Comparison of ENCODE assay signal across 10 cellular contexts in the genomic region with DNA sequence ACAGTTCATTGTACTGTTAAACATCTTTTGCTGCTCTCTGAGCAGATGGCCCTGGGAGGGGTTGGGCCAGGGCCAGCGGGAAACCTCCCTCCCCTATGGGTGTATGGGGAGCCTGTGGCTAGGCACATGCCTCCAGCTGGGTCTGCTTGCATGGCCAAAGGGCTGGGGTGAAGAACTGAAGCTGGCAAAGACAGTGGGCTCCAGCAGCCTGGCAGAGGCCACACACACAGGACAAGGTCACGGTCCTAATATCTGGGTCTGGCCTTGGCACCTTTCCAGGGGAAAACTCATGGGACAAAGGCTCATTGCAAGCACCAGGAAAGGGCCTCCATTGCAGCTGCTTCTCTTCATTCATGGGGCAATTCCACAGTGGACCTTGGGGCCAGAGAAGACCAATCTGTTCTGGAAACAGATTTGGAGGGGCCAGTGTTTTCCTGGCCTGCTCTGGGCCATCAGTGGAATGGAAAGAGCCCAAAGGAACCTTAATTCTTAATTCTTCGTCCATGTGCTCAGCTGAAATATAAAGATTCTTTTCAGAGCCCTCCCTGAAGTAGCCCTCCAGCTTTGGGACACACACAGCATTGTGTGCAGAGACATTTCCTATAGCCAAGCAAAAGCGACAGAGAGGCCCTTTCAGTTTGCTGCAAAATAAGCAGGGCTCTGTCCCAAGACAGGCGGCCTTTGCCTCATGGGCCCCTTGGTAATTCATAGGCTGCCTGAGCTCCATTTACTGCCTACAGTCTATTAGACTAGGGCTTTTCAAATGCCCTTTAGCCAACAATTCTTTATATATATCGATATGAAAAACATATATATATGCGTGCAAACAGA. TPM values are rescaled to one million over a fixed set of nuclear protein-coding genes. Genes with fewer than 3 reads are reported as not detected.
A peak's percentile ranks its signal among the peaks of the same experiment; 100 is the strongest.
DNase-seq lines count a peak whose midpoint lies in the region; ATAC-seq and TF ChIP-seq lines count a peak whose summit lies in the region.
"Had no signal": no experiment of that assay in that cellular context is flagged by ENCODE, and none has a peak within 500 bp of the region (broad histone marks: within the 10 kb centered on the region; RNA-seq: fewer than 3 reads in every experiment).

No MANE protein-coding gene starts in this region.

- peaks cover 12% of the 10 kb centered on the region for H3F3A ChIP-seq in SK-N-SH (replicated peaks; ENCODE audit: insufficient read depth)

- H3K27ac ChIP-seq in BLaER1 (no peak overlapping the region), SK-N-SH (ENCODE audit: low read depth in 2 of 2, low read length in 1 of 2) (peak overlapping the region in 1 of 2 experiments; percentile 30; a peak in 1 of 4 replicates)
- H3K27ac ChIP-seq: parathyroid adenoma, SK-N-MC had no signal

- no peak for TF ChIP-seq RAD21 in SK-N-SH (IDR thresholded peaks at IDR 0.05; ENCODE audit: low read length)

- H3K27me3 ChIP-seq in BLaER1 (no peaks in the 10 kb centered on the region), SK-N-SH (ENCODE audit: insufficient read depth) (no peaks in the 10 kb centered on the region)

- H3K36me3 ChIP-seq in BLaER1 (no peaks in the 10 kb centered on the region), SK-N-SH (replicated peaks in 1 of 2; ENCODE audit: control insufficient read depth in 1 of 2, insufficient read depth in 2 of 2, low read length in 1 of 2) (no peaks in the 10 kb centered on the region)

- no peaks in the 10 kb centered on the region for H3K79me2 ChIP-seq in SK-N-SH (ENCODE audit: insufficient read depth)
- H3K79me2 ChIP-seq: parathyroid adenoma had no signal

- ATAC-seq in HG02870 (IDR thresholded peaks at IDR 0.05; ENCODE audit: unreplicated experiment) = no peak

- DNase-seq in SK-N-SH (peak; percentile 73), head of caudate nucleus (peak; percentile 57 to 95 (median 86)), nucleus accumbens (lab: John Stamatoyannopoulos, UW) (peak in 54 of 56 donors; percentile 42 to 94 (median 86)), EL (no peak), GM10266 (ENCODE audit: extremely low spot score) (no peak), UCSD-AML1 (lab: John Stamatoyannopoulos, UW; ENCODE audit: unreplicated experiment) (no peak)

- POLR2A ChIA-PET in SK-N-SH (lab: Yijun Ruan, JAX) = no interaction called here

- H3K9me2 ChIP-seq in SK-N-SH = no peaks in the 10 kb centered on the region

- H3K9me3 ChIP-seq in BLaER1 (0 out of 2 replicates have a peak, but pooled peaks cover 4% of the 10 kb centered on the region), SK-N-SH (no peaks in the 10 kb centered on the region)

- H3K4me3 ChIP-seq in BLaER1 = no peak overlapping the region
- H3K4me3 ChIP-seq in SK-N-SH (ENCODE audit: low read depth in 2 of 2, low read length in 1 of 2) = no peak overlapping the region
- H3K4me3 ChIP-seq: SK-N-MC had no signal

- H3K4me1 ChIP-seq in BLaER1 (peaks cover 11% of the 10 kb centered on the region; the same call in 1 of the 2 replicates), SK-N-SH (ENCODE audit: control insufficient read depth in 1 of 2, insufficient read depth in 2 of 2, low read depth in 1 of 2, low read length in 1 of 2) (peaks cover 0 to 13% of the 10 kb centered on the region in 2 experiments; a peak in 2 of 4 replicates)
- H3K4me1 ChIP-seq: parathyroid adenoma had no signal

- intact Hi-C loops in head of caudate nucleus (cut with DNase I) = no loop called here

- WGBS in SK-N-SH (ENCODE audit: low lambda C conversion rate) = 70% methylated on average over 7 of the region's 7 CpGs

- no peak overlapping the region for H2AFZ ChIP-seq in SK-N-SH (ENCODE audit: low read depth)
- H2AFZ ChIP-seq: parathyroid adenoma had no signal

- H3K4me2 ChIP-seq in BLaER1 = peak overlapping the region; percentile 15; the same call in 1 of the 2 replicates
- H3K4me2 ChIP-seq in SK-N-SH = no peak overlapping the region

- no peak for TF ChIP-seq EP300 in SK-N-SH (IDR thresholded peaks at IDR 0.05; ENCODE audit: borderline replicate concordance in 1 of 2, low read depth in 1 of 2, low read length in 1 of 2)

- no peak overlapping the region for H3K9ac ChIP-seq in BLaER1
- no peak overlapping the region for H3K9ac ChIP-seq in SK-N-SH
- H3K9ac ChIP-seq: parathyroid adenoma had no signal

- CTCF ChIA-PET in SK-N-SH (lab: Yijun Ruan, JAX) = interaction anchor here (0.7 to 2.6 kb wide), 6 partner anchors 9 to 77 kb away, joined by 3 to 7 read pairs (median 4); no protein-coding TSS in a partner anchor

- TF ChIP-seq CTCF in SK-N-SH (IDR thresholded peaks at IDR 0.05) = no peak
- TF ChIP-seq CTCF in GM10266 (IDR thresholded peaks at IDR 0.05; ENCODE audit: control insufficient read depth, insufficient read depth, low read depth, missing control alignments) = no peak

- H4K20me1 ChIP-seq in BLaER1 (no peaks in the 10 kb centered on the region), SK-N-SH (ENCODE audit: insufficient read depth) (no peaks in the 10 kb centered on the region)

TF ChIP-seq in SK-N-SH, 30 proteins besides CTCF, POLR2A, EP300 and RAD21:
- no peak for TF ChIP-seq RFX5 (IDR thresholded peaks at IDR 0.05; ENCODE audit: low read length)
- no peak for TF ChIP-seq GATA2 (CRISPR knock-in tag; IDR thresholded peaks at IDR 0.05)
- TF ChIP-seq RCOR1 (IDR thresholded peaks at IDR 0.05; ENCODE audit: low read length) = peak; percentile 38; the same call in 1 of the 2 replicates

RNA-seq across cellular contexts. Expression of a gene that starts 11.3 kb away (rescaled TPM):
- polyA plus RNA-seq in SK-N-SH (2012; rRNA removed) = 7.6 and 10.5 TPM in 2 replicates
- 2.7 and 5.0 TPM in 2 replicates for polyA plus RNA-seq in SK-N-SH (2012; cell fraction: cytosol; rRNA removed)
- 22.5 and 25.5 TPM in 2 replicates for polyA plus RNA-seq in SK-N-SH (2012; cell fraction: nucleus; rRNA removed)

Comparison
In these comparisons a context has a peak if more than half of its experiments do, and no peak if none do; other contexts are left out.
1. DNase-seq: peak in SK-N-SH (single experiment), head of caudate nucleus (42 of 42) and nucleus accumbens (54 of 56); none in EL (single experiment), GM10266 (single experiment) and UCSD-AML1 (single experiment).